In the genomic region with DNA sequence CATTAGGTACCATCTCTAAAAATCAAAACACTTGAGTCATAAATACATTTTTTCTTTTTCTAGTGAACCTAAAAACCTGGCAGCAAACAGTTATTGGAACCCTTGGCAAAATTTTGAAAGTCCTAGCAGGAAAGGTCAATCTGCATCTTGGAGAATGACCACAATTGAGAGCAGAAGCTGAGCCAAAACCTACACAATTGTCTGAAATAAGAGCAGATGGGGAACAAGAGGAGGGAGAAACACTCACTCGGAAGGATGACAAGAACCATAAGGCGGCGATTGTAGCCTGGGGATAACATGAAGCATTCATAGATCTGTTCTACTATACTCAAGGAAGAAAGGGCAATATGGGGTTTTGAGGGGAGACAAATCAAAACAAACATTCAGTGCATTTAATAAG, we compare ENCODE assay signal across 13 cellular contexts.
DNase-seq lines count a peak whose midpoint lies in the region; ATAC-seq and TF ChIP-seq lines count a peak whose summit lies in the region.
"Had no signal": no experiment of that assay in that cellular context is flagged by ENCODE, and none has a peak within 500 bp of the region (broad histone marks: within the 10 kb centered on the region; RNA-seq: fewer than 3 reads in every experiment).

No MANE protein-coding gene starts in this region.

- DNase-seq in H9 (no peak), WTC11 (ENCODE audit: low spot score) (no peak), choroid plexus epithelial cell (ENCODE audit: low read depth) (peak; percentile 21), glutamatergic neuron (no peak), progenitor cell of endocrine pancreas (ENCODE audit: low spot score, unreplicated experiment) (no peak), upper lobe of right lung (no peak)
- no peak for DNase-seq in activated effector memory CD4-positive, alpha-beta T cell treated with Interleukin-2 at 50 U/mL for 16 hours
- DNase-seq: CD8-positive, alpha-beta T cell; HFFc6; NCI-H1417; NCI-H187; NCI-H774 had no signal

- H3T11ph ChIP-seq in H9 (ENCODE audit: low read length), result no peak overlapping the region

- POLR2A ChIA-PET in WTC11 (lab: Charles Lee), result no interaction called here

- intact Hi-C loops in upper lobe of right lung (cut with DNase I), result no loop called here

- no peaks in the 10 kb centered on the region for H3K23me2 ChIP-seq in H9 (ENCODE audit: insufficient read length, low read depth, low read length, poor library complexity, severe bottlenecking)

- no peaks in the 10 kb centered on the region; a peak in 1 of 5 replicates for H3K9me3 Mint-ChIP-seq in H9
- H3K9me3 Mint-ChIP-seq in WTC11, result peaks cover 4% of the 10 kb centered on the region; the same call in 1 of the 2 replicates
- no peaks in the 10 kb centered on the region for H3K9me3 Mint-ChIP-seq in glutamatergic neuron (ENCODE audit: unreplicated experiment)
- H3K9me3 Mint-ChIP-seq in progenitor cell of endocrine pancreas (ENCODE audit: low read depth), result no peaks in the 10 kb centered on the region
- H3K9me3 Mint-ChIP-seq: CD8-positive, alpha-beta T cell; HFFc6 had no signal

- no peak overlapping the region for H2AFZ ChIP-seq in H9 (ENCODE audit: low read length)

- no peak overlapping the region for H3K14ac ChIP-seq in H9 (ENCODE audit: insufficient read depth, low read length)

- H4K8ac ChIP-seq in H9 (replicated peaks; ENCODE audit: insufficient read length, low read depth, low read length), result no peak overlapping the region

- no peak overlapping the region for H2BK12ac ChIP-seq in H9 (ENCODE audit: insufficient read length, low read depth, low read length)

- H3K79me2 ChIP-seq in H9 (ENCODE audit: insufficient read depth, low read length), result no peaks in the 10 kb centered on the region

- H4K91ac ChIP-seq in H9 (ENCODE audit: insufficient read length, low read depth, low read length), result no peak overlapping the region

- no peaks in the 10 kb centered on the region for H3K79me1 ChIP-seq in H9 (ENCODE audit: insufficient read depth, low read depth, low read length, poor library complexity, severe bottlenecking)

- TF ChIP-seq CTCF in H9 (conservative IDR thresholded peaks at IDR 0.05) (no peak), WTC11 (IDR thresholded peaks at IDR 0.05) (no peak), choroid plexus epithelial cell (conservative IDR thresholded peaks at IDR 0.05; ENCODE audit: low read depth, low read length) (no peak), glutamatergic neuron (IDR thresholded peaks at IDR 0.05; ENCODE audit: partially characterized antibody, unreplicated experiment) (no peak), progenitor cell of endocrine pancreas (IDR thresholded peaks at IDR 0.05; ENCODE audit: unreplicated experiment) (no peak), upper lobe of right lung (IDR thresholded peaks at IDR 0.05) (no peak)

- no peak overlapping the region for H3K9ac ChIP-seq in H9 (ENCODE audit: extremely low read depth, insufficient read length, low read length)
- H3K9ac ChIP-seq: BLaER1 treated with 17β-estradiol and CSF1 and Interleukin-3, amounts not matched to agents 10 nM and 100 nM had no signal

- H2BK5ac ChIP-seq in H9 (ENCODE audit: insufficient read length, low read length), result no peak overlapping the region

- H3K4me3 Mint-ChIP-seq in H9 (no peak overlapping the region), WTC11 (no peak overlapping the region), glutamatergic neuron (ENCODE audit: unreplicated experiment) (peak overlapping the region; percentile 40), progenitor cell of endocrine pancreas (ENCODE audit: low read depth) (no peak overlapping the region)
- H3K4me3 Mint-ChIP-seq: CD8-positive, alpha-beta T cell; HFFc6 had no signal

- H3K56ac ChIP-seq in H9 (ENCODE audit: insufficient read length, low read depth, low read length), result no peak overlapping the region

- H3K4ac ChIP-seq in H9 (ENCODE audit: low read depth, low read length), result no peak overlapping the region

- H3K9me3 ChIP-seq in H9 (ENCODE audit: control insufficient read depth, low read depth, low read length), result no peaks in the 10 kb centered on the region
- H3K9me3 ChIP-seq in upper lobe of right lung, result no peaks in the 10 kb centered on the region

- H3K4me3 ChIP-seq in choroid plexus epithelial cell (ENCODE audit: low read depth, low read length) (no peak overlapping the region), upper lobe of right lung (no peak overlapping the region)
- H3K4me3 ChIP-seq: BLaER1 treated with 17β-estradiol and CSF1 and Interleukin-3, amounts not matched to agents 10 nM and 100 nM had no signal

- H3K18ac ChIP-seq in H9 (ENCODE audit: insufficient read length, low read depth, low read length), result no peak overlapping the region

- H3K27me3 ChIP-seq in H9 (ENCODE audit: insufficient read depth, low read length), result no peaks in the 10 kb centered on the region
- no peaks in the 10 kb centered on the region for H3K27me3 ChIP-seq in upper lobe of right lung
- H3K27me3 ChIP-seq: BLaER1 treated with 17β-estradiol and CSF1 and Interleukin-3, amounts not matched to agents 10 nM and 100 nM had no signal

- peaks cover 7 to 13% (median 8%) of the 10 kb centered on the region in 3 experiments; a peak in 5 of 7 replicates for H3K36me3 Mint-ChIP-seq in H9 (ENCODE audit: insufficient read depth in 1 of 3, low read depth in 3 of 3)
- H3K36me3 Mint-ChIP-seq in WTC11, result peaks cover 3% of the 10 kb centered on the region
- peaks cover 5% of the 10 kb centered on the region for H3K36me3 Mint-ChIP-seq in glutamatergic neuron (ENCODE audit: unreplicated experiment)
- peaks cover 8% of the 10 kb centered on the region for H3K36me3 Mint-ChIP-seq in progenitor cell of endocrine pancreas (ENCODE audit: insufficient read depth)
- H3K36me3 Mint-ChIP-seq: CD8-positive, alpha-beta T cell had no signal

- H3K27me3 Mint-ChIP-seq in H9 (ENCODE audit: low read depth) (no peaks in the 10 kb centered on the region), WTC11 (ENCODE audit: low read depth) (no peaks in the 10 kb centered on the region), glutamatergic neuron (ENCODE audit: unreplicated experiment) (no peaks in the 10 kb centered on the region), progenitor cell of endocrine pancreas (no peaks in the 10 kb centered on the region)

- H3K4me2 ChIP-seq in H9 (ENCODE audit: insufficient read depth, insufficient read length, low read length), result no peak overlapping the region
- H3K4me2 ChIP-seq: BLaER1 treated with 17β-estradiol and CSF1 and Interleukin-3, amounts not matched to agents 10 nM and 100 nM had no signal

- H3K27ac ChIP-seq in H9 (ENCODE audit: insufficient read length, low read depth, low read length) (no peak overlapping the region), upper lobe of right lung (no peak overlapping the region)
- H3K27ac ChIP-seq: BLaER1 treated with 17β-estradiol and CSF1 and Interleukin-3, amounts not matched to agents 10 nM and 100 nM had no signal

- H2BK15ac ChIP-seq in H9 (ENCODE audit: low read depth, low read length), result no peak overlapping the region

- no peak overlapping the region for H2BK20ac ChIP-seq in H9 (ENCODE audit: low read depth, low read length, poor library complexity, severe bottlenecking)

- H2BK120ac ChIP-seq in H9 (ENCODE audit: low read depth, low read length, poor library complexity, severe bottlenecking), result no peak overlapping the region

- peak; percentile 24; the same call in 1 of the 2 replicates for ATAC-seq in WTC11
- no peak for ATAC-seq in upper lobe of right lung
- ATAC-seq: CD8-positive, alpha-beta T cell had no signal

- no peaks in the 10 kb centered on the region for H4K20me1 ChIP-seq in H9 (ENCODE audit: control insufficient read depth, insufficient read depth, insufficient read length)
- H4K20me1 ChIP-seq: BLaER1 treated with 17β-estradiol and CSF1 and Interleukin-3, amounts not matched to agents 10 nM and 100 nM had no signal

- WGBS in H9 (ENCODE audit: extremely low coverage, insufficient read length, low lambda C conversion rate), result no CpG with 5 or more reads among the region's 3 CpGs

- H3K4me1 Mint-ChIP-seq in H9, result peaks cover 25 to 40% of the 10 kb centered on the region in 2 experiments
- peaks cover 43% of the 10 kb centered on the region for H3K4me1 Mint-ChIP-seq in WTC11
- H3K4me1 Mint-ChIP-seq in glutamatergic neuron (ENCODE audit: low read depth, unreplicated experiment), result peaks cover 26% of the 10 kb centered on the region
- no peaks in the 10 kb centered on the region for H3K4me1 Mint-ChIP-seq in progenitor cell of endocrine pancreas (ENCODE audit: low read depth)

- no peak overlapping the region for H2AK5ac ChIP-seq in H9 (ENCODE audit: insufficient read length, low read length)

- no peak overlapping the region for H4K5ac ChIP-seq in H9 (ENCODE audit: insufficient read length, low read depth, low read length)

- CTCF ChIA-PET in WTC11 (lab: Charles Lee), result interaction anchor here (1.0 to 1.6 kb wide), 6 partner anchors 38 to 117 kb away, joined by 4 to 7 read pairs (median 6); no protein-coding TSS in a partner anchor

- H3K27ac Mint-ChIP-seq in H9 (peak overlapping the region; percentile 15 to 73 (median 42); a peak in 3 of 7 replicates), WTC11 (peak overlapping the region; percentile 78; the same call in 1 of the 2 replicates), glutamatergic neuron (ENCODE audit: unreplicated experiment) (peak overlapping the region; percentile 83), progenitor cell of endocrine pancreas (no peak overlapping the region)
- H3K27ac Mint-ChIP-seq: CD8-positive, alpha-beta T cell; HFFc6 had no signal

- H3K36me3 ChIP-seq in upper lobe of right lung, result no peaks in the 10 kb centered on the region
- H3K36me3 ChIP-seq: BLaER1 treated with 17β-estradiol and CSF1 and Interleukin-3, amounts not matched to agents 10 nM and 100 nM had no signal

- H3K4me1 ChIP-seq in H9 (ENCODE audit: insufficient read depth, low read length) (peaks cover under 1% of the 10 kb centered on the region; the same call in 1 of the 2 replicates), upper lobe of right lung (no peaks in the 10 kb centered on the region)
- H3K4me1 ChIP-seq: BLaER1 treated with 17β-estradiol and CSF1 and Interleukin-3, amounts not matched to agents 10 nM and 100 nM had no signal

- H3K23ac ChIP-seq in H9 (ENCODE audit: insufficient read length, low read depth, low read length), result no peak overlapping the region

TF ChIP-seq in WTC11, 78 proteins besides CTCF, POLR2A, EP300 and RAD21:
- TF ChIP-seq IRF2 (CRISPR knock-in tag; IDR thresholded peaks at IDR 0.05; ENCODE audit: borderline replicate concordance, low read depth), result no peak
